In genomic region chr15:51536965-51537574, GRCh38 we compare ENCODE assay signal across 9 cellular contexts.
DNase-seq lines count a peak whose midpoint lies in the region; ATAC-seq, FAIRE-seq and TF ChIP-seq lines count a peak whose summit lies in the region.
"Had no signal": no experiment of that assay in that cellular context is flagged by ENCODE, and none has a peak within 500 bp of the region (broad histone marks: within the 10 kb centered on the region; RNA-seq: fewer than 3 reads in every experiment).

No MANE protein-coding gene starts in this region.

- no peak overlapping the region for H3K27ac Mint-ChIP-seq in activated CD4-positive, alpha-beta T cell treated with anti-CD3 and anti-CD28 coated beads, Interleukin-2, amount 10 ng/mL, durations not matched to agents 7 days and 5 days

- H3K27me3 ChIP-seq in dorsolateral prefrontal cortex (no peaks in the 10 kb centered on the region), pancreas (no peaks in the 10 kb centered on the region)

- no peaks in the 10 kb centered on the region for H3K36me3 ChIP-seq in pancreas

- H3K4me1 Mint-ChIP-seq in activated CD4-positive, alpha-beta T cell treated with anti-CD3 and anti-CD28 coated beads, Interleukin-2, amount 10 ng/mL, durations not matched to agents 7 days and 5 days = no peaks in the 10 kb centered on the region

- H3K4me3 ChIP-seq in dorsolateral prefrontal cortex (no peak overlapping the region), pancreas (no peak overlapping the region)

- CTCF ChIA-PET in GM10248 (lab: Yijun Ruan, JAX) = interaction anchor here (0.6 to 1.7 kb wide), 25 partner anchors 9 to 240 kb away, joined by 3 to 13 read pairs (median 4); partner anchors contain the start of gene DMXL2
- CTCF ChIA-PET in activated CD4-positive, alpha-beta T cell treated with anti-CD3 and anti-CD28 coated beads, Interleukin-2, amount 10 ng/mL, durations not matched to agents 7 days and 5 days (lab: Charles Lee) = no interaction called here

- H3K27me3 Mint-ChIP-seq in activated CD4-positive, alpha-beta T cell treated with anti-CD3 and anti-CD28 coated beads, Interleukin-2, amount 10 ng/mL, durations not matched to agents 7 days and 5 days = no peaks in the 10 kb centered on the region

- H3K27ac ChIP-seq in dorsolateral prefrontal cortex (no peak overlapping the region), pancreas (no peak overlapping the region)

- intact Hi-C loops in dorsolateral prefrontal cortex (cut with DNase I) = no loop called here
- intact Hi-C loops in pancreas (cut with DNase I) = no loop called here

- no peaks in the 10 kb centered on the region for H3K9me3 ChIP-seq in pancreas

- no peak for ATAC-seq in pancreas

- H3K4me3 Mint-ChIP-seq in activated CD4-positive, alpha-beta T cell treated with anti-CD3 and anti-CD28 coated beads, Interleukin-2, amount 10 ng/mL, durations not matched to agents 7 days and 5 days = no peak overlapping the region

- FAIRE-seq in pancreas (lab: Jason Lieb, UNC) = no peak

- 21 to 24% methylated on average over 1 of the region's 1 CpG for WGBS in pancreas, 2 donors

- DNase-seq in GM10248 (ENCODE audit: extremely low spot score) (peak; percentile 10), NAMALWA (ENCODE audit: low spot score) (peak; percentile 40), dorsolateral prefrontal cortex (no peak), pancreas (no peak), mesenteric fat pad (ENCODE audit: low spot score) (no peak), DMS79 (lab: John Stamatoyannopoulos, UW) (no peak)
- DNase-seq in stimulated activated CD8-positive, alpha-beta memory T cell treated with anti-CD3 and anti-CD28 coated beads, Interleukin-4, amount 100 ng/mL, for 48 hours = no peak
- no peak for DNase-seq in activated CD4-positive, alpha-beta T cell treated with anti-CD3 and anti-CD28 coated beads, Interleukin-2, amount 10 ng/mL, durations not matched to agents 7 days and 5 days
- DNase-seq: NCI-H2171 treated with DMSO at 0.1 percent for 48 hours had no signal

- peak; percentile 55 for TF ChIP-seq CTCF in GM10248 (IDR thresholded peaks at IDR 0.05; ENCODE audit: control extremely low read depth, extremely low read depth, low read depth, missing control alignments)
- peak in 55 of 56 donors; percentile 21 to 66 (median 48) for TF ChIP-seq CTCF in dorsolateral prefrontal cortex (IDR thresholded peaks at IDR 0.05 in 54 of 56, conservative IDR thresholded peaks at IDR 0.05 in 2 of 56; ENCODE audit: low read depth in 1 of 56, partially characterized antibody in 56 of 56)
- TF ChIP-seq CTCF in pancreas (IDR thresholded peaks at IDR 0.05) = peak in 3 of 4 donors; percentile 21 to 31 (median 25)

- no peaks in the 10 kb centered on the region for H3K4me1 ChIP-seq in pancreas

- no peaks in the 10 kb centered on the region for H3K9me3 Mint-ChIP-seq in activated CD4-positive, alpha-beta T cell treated with anti-CD3 and anti-CD28 coated beads, Interleukin-2, amount 10 ng/mL, durations not matched to agents 7 days and 5 days

- no peaks in the 10 kb centered on the region for H3K36me3 Mint-ChIP-seq in activated CD4-positive, alpha-beta T cell treated with anti-CD3 and anti-CD28 coated beads, Interleukin-2, amount 10 ng/mL, durations not matched to agents 7 days and 5 days (ENCODE audit: low read depth)

- POLR2A ChIA-PET in GM10248 (lab: Yijun Ruan, JAX) = no interaction called here
- POLR2A ChIA-PET in activated CD4-positive, alpha-beta T cell treated with anti-CD3 and anti-CD28 coated beads, Interleukin-2, amount 10 ng/mL, durations not matched to agents 7 days and 5 days (lab: Charles Lee) = no interaction called here

Comparison
In these comparisons a context has a peak if more than half of its experiments do, and no peak if none do; other contexts are left out.
1. DNase-seq: peak in GM10248 (single experiment) and NAMALWA (single experiment); none in dorsolateral prefrontal cortex (0 of 10), pancreas (0 of 6), mesenteric fat pad (single experiment), stimulated activated CD8-positive, alpha-beta memory T cell treated with anti-CD3 and anti-CD28 coated beads, Interleukin-4, amount 100 ng/mL, for 48 hours (single experiment), activated CD4-positive, alpha-beta T cell treated with anti-CD3 and anti-CD28 coated beads, Interleukin-2, amount 10 ng/mL, durations not matched to agents 7 days and 5 days (single experiment) and DMS79 (single experiment).
2. Peak in every context shown above with its lines, with median percentiles within 50 percentile points of each other: CTCF ChIP-seq.